Comparison of ENCODE assay signal across 9 cellular contexts in genomic region chr14:93941293-93941910, GRCh38. TPM values are rescaled to one million over a fixed set of nuclear protein-coding genes. Genes with fewer than 3 reads are reported as not detected.
DNase-seq lines count a peak whose midpoint lies in the region; ATAC-seq lines count a peak whose summit lies in the region.
"Had no signal": no experiment of that assay in that cellular context is flagged by ENCODE, and none has a peak within 500 bp of the region (broad histone marks: within the 10 kb centered on the region; RNA-seq: fewer than 3 reads in every experiment).

No MANE protein-coding gene starts in this region.

- H3K36me3 Mint-ChIP-seq in activated naive CD8-positive, alpha-beta T cell treated with anti-CD3 and anti-CD28 coated beads, Interleukin-2, amount 10 ng/mL, durations not matched to agents 7 days and 5 days = peaks cover 9% of the 10 kb centered on the region
- peaks cover 7% of the 10 kb centered on the region for H3K36me3 Mint-ChIP-seq in activated CD4-positive, alpha-beta T cell treated with anti-CD3 and anti-CD28 coated beads for 36 hours (ENCODE audit: low read depth)

- H3K9me3 ChIP-seq in mesenchymal stem cell (ENCODE audit: control insufficient read depth, low read length) = no peaks in the 10 kb centered on the region
- H3K9me3 ChIP-seq: lower lobe of right lung had no signal

- no peak for ATAC-seq in activated naive CD8-positive, alpha-beta T cell treated with anti-CD3 and anti-CD28 coated beads, Interleukin-2, amount 10 ng/mL, durations not matched to agents 7 days and 5 days (ENCODE audit: low read depth)
- ATAC-seq in GM21528 (IDR thresholded peaks at IDR 0.05; ENCODE audit: low FRiP score, unreplicated experiment) = no peak
- no peak for ATAC-seq in GM18861 (IDR thresholded peaks at IDR 0.05; ENCODE audit: unreplicated experiment)
- no peak for ATAC-seq in activated CD4-positive, alpha-beta T cell treated with anti-CD3 and anti-CD28 coated beads for 36 hours
- ATAC-seq in GM21737 (IDR thresholded peaks at IDR 0.05; ENCODE audit: unreplicated experiment) = no peak
- ATAC-seq: lower lobe of right lung had no signal

- H3K4me3 Mint-ChIP-seq in activated naive CD8-positive, alpha-beta T cell treated with anti-CD3 and anti-CD28 coated beads, Interleukin-2, amount 10 ng/mL, durations not matched to agents 7 days and 5 days = no peak overlapping the region
- no peak overlapping the region for H3K4me3 Mint-ChIP-seq in activated CD4-positive, alpha-beta T cell treated with anti-CD3 and anti-CD28 coated beads for 36 hours

- no peak overlapping the region for H3K4ac ChIP-seq in mesenchymal stem cell (ENCODE audit: low read depth in 1 of 2, low read length in 2 of 2)

- H3K4me1 ChIP-seq in mesenchymal stem cell (ENCODE audit: control insufficient read depth, insufficient read depth, low read depth, low read length) = peaks cover 50% of the 10 kb centered on the region

- no peak overlapping the region for H3K23ac ChIP-seq in mesenchymal stem cell (ENCODE audit: low read length in 2 of 2)

- H2BK120ac ChIP-seq in mesenchymal stem cell (ENCODE audit: low read depth, low read length) = no peak overlapping the region

- POLR2A ChIA-PET in activated naive CD8-positive, alpha-beta T cell treated with anti-CD3 and anti-CD28 coated beads, Interleukin-2, amount 10 ng/mL, durations not matched to agents 7 days and 5 days (lab: Charles Lee) = interaction anchor here (2.3 to 3.1 kb wide), 3 partner anchors 19 to 59 kb away, joined by 12 to 54 read pairs (median 15); no protein-coding TSS in a partner anchor
- POLR2A ChIA-PET in activated CD4-positive, alpha-beta T cell treated with anti-CD3 and anti-CD28 coated beads for 36 hours (lab: Charles Lee) = no interaction called here

- H3K4me1 Mint-ChIP-seq in activated naive CD8-positive, alpha-beta T cell treated with anti-CD3 and anti-CD28 coated beads, Interleukin-2, amount 10 ng/mL, durations not matched to agents 7 days and 5 days = peaks cover 8% of the 10 kb centered on the region
- peaks cover 14% of the 10 kb centered on the region for H3K4me1 Mint-ChIP-seq in activated CD4-positive, alpha-beta T cell treated with anti-CD3 and anti-CD28 coated beads for 36 hours

- no peaks in the 10 kb centered on the region for H3K9me3 Mint-ChIP-seq in activated naive CD8-positive, alpha-beta T cell treated with anti-CD3 and anti-CD28 coated beads, Interleukin-2, amount 10 ng/mL, durations not matched to agents 7 days and 5 days
- no peaks in the 10 kb centered on the region for H3K9me3 Mint-ChIP-seq in activated CD4-positive, alpha-beta T cell treated with anti-CD3 and anti-CD28 coated beads for 36 hours (ENCODE audit: low read depth)

- 56% methylated on average over 16 of the region's 16 CpGs for WGBS in mesenchymal stem cell

- DNase-seq in DMS153 treated with DMSO at 0.1 percent for 48 hours (lab: John Stamatoyannopoulos, UW; ENCODE audit: unreplicated experiment) (peak; percentile 51), NCI-H146 (lab: John Stamatoyannopoulos, UW) (peak; percentile 91), mesenchymal stem cell (peak; percentile 67)
- DNase-seq in activated naive CD8-positive, alpha-beta T cell treated with anti-CD3 and anti-CD28 coated beads, Interleukin-2, amount 10 ng/mL, durations not matched to agents 7 days and 5 days = no peak
- DNase-seq in activated CD4-positive, alpha-beta T cell treated with anti-CD3 and anti-CD28 coated beads for 36 hours = no peak
- DNase-seq: lower lobe of right lung had no signal

- H2AK5ac ChIP-seq in mesenchymal stem cell (ENCODE audit: low read length, severe bottlenecking) = no peak overlapping the region

- H3K9ac ChIP-seq in mesenchymal stem cell (ENCODE audit: low read length) = no peak overlapping the region

- H2BK5ac ChIP-seq in mesenchymal stem cell (ENCODE audit: low read depth, low read length, poor library complexity, severe bottlenecking) = peak overlapping the region; percentile 84

- peak overlapping the region; percentile 96 for H3K27ac ChIP-seq in mesenchymal stem cell (ENCODE audit: low read length, poor library complexity, severe bottlenecking)
- H3K27ac ChIP-seq: lower lobe of right lung had no signal

- peak overlapping the region; percentile 32 for H3K4me2 ChIP-seq in mesenchymal stem cell (ENCODE audit: low read length, poor library complexity, severe bottlenecking)

- peak overlapping the region; percentile 67 for H3K27ac Mint-ChIP-seq in activated naive CD8-positive, alpha-beta T cell treated with anti-CD3 and anti-CD28 coated beads, Interleukin-2, amount 10 ng/mL, durations not matched to agents 7 days and 5 days
- no peak overlapping the region for H3K27ac Mint-ChIP-seq in activated CD4-positive, alpha-beta T cell treated with anti-CD3 and anti-CD28 coated beads for 36 hours

- CTCF ChIA-PET in activated CD4-positive, alpha-beta T cell treated with anti-CD3 and anti-CD28 coated beads for 36 hours (lab: Charles Lee) = interaction anchor here (0.7 to 14.8 kb wide), 4 partner anchors 17 to 505 kb away, joined by 3 to 349 read pairs (median 92); partner anchors contain the start of genes ASB2 and CCDC197

- H3K14ac ChIP-seq in mesenchymal stem cell (ENCODE audit: low read length in 2 of 2) = no peak overlapping the region

- no peak overlapping the region for H2BK15ac ChIP-seq in mesenchymal stem cell (ENCODE audit: low read depth, poor library complexity, severe bottlenecking)

- H3K27me3 ChIP-seq in mesenchymal stem cell (ENCODE audit: control insufficient read depth in 1 of 2, insufficient read depth in 1 of 2, low read length in 2 of 2) = peaks cover 14 to 34% of the 10 kb centered on the region in 2 experiments

- no peak overlapping the region for H2BK12ac ChIP-seq in mesenchymal stem cell (ENCODE audit: low read length in 2 of 2)

- no peak overlapping the region for H2AFZ ChIP-seq in mesenchymal stem cell (ENCODE audit: low read depth, low read length)

- peaks cover 0 to 3% of the 10 kb centered on the region in 2 experiments for H3K36me3 ChIP-seq in mesenchymal stem cell (ENCODE audit: control insufficient read depth in 1 of 2, insufficient read depth in 2 of 2, low read depth in 1 of 2, low read length in 2 of 2)
- H3K36me3 ChIP-seq: lower lobe of right lung had no signal

- no peak overlapping the region for H4K8ac ChIP-seq in mesenchymal stem cell (ENCODE audit: low read length)

- no peaks in the 10 kb centered on the region for H3K79me1 ChIP-seq in mesenchymal stem cell (replicated peaks; ENCODE audit: low read length, poor library complexity, severe bottlenecking)

- no peak overlapping the region for H4K91ac ChIP-seq in mesenchymal stem cell (ENCODE audit: low read length)

- intact Hi-C loops in activated CD4-positive, alpha-beta T cell treated with anti-CD3 and anti-CD28 coated beads for 36 hours (cut with DNase I, micrococcal nuclease) = no loop called here

- H3K27me3 Mint-ChIP-seq in activated naive CD8-positive, alpha-beta T cell treated with anti-CD3 and anti-CD28 coated beads, Interleukin-2, amount 10 ng/mL, durations not matched to agents 7 days and 5 days = no peaks in the 10 kb centered on the region
- peaks cover 13% of the 10 kb centered on the region for H3K27me3 Mint-ChIP-seq in activated CD4-positive, alpha-beta T cell treated with anti-CD3 and anti-CD28 coated beads for 36 hours

- H3K18ac ChIP-seq in mesenchymal stem cell (ENCODE audit: low read depth in 1 of 2, low read length in 2 of 2) = no peak overlapping the region

- H3K4me3 ChIP-seq in mesenchymal stem cell (ENCODE audit: insufficient read depth in 1 of 2, low read depth in 1 of 2, low read length in 2 of 2) = no peak overlapping the region
- H3K4me3 ChIP-seq: lower lobe of right lung had no signal

RNA-seq across cellular contexts. Expression of gene FAM181A, which starts 14.3 kb away (rescaled TPM):
- total RNA-seq in activated naive CD8-positive, alpha-beta T cell treated with anti-CD3 and anti-CD28 coated beads, Interleukin-2, amount 10 ng/mL, durations not matched to agents 7 days and 5 days = not detected
- polyA plus RNA-seq in mesenchymal stem cell (2013, experiment 1 of 2) = not detected
- polyA plus RNA-seq in mesenchymal stem cell (2013, experiment 2 of 2) = not detected
- not detected for total RNA-seq in activated CD4-positive, alpha-beta T cell treated with anti-CD3 and anti-CD28 coated beads for 36 hours

RNA-seq across cellular contexts. Expression of gene ASB2, which starts 35.0 kb away (rescaled TPM):
- total RNA-seq in activated naive CD8-positive, alpha-beta T cell treated with anti-CD3 and anti-CD28 coated beads, Interleukin-2, amount 10 ng/mL, durations not matched to agents 7 days and 5 days = 10 to 100 TPM; 21.3 to 24.0 TPM
- not detected for polyA plus RNA-seq in mesenchymal stem cell (2013, experiment 1 of 2)
- polyA plus RNA-seq in mesenchymal stem cell (2013, experiment 2 of 2) = not detected
- 10 to 100 TPM; 24.8 to 25.5 TPM for total RNA-seq in activated CD4-positive, alpha-beta T cell treated with anti-CD3 and anti-CD28 coated beads for 36 hours

RNA-seq across cellular contexts. Expression of gene CCDC197, which starts 55.7 kb away (rescaled TPM):
- total RNA-seq in activated naive CD8-positive, alpha-beta T cell treated with anti-CD3 and anti-CD28 coated beads, Interleukin-2, amount 10 ng/mL, durations not matched to agents 7 days and 5 days = under 1 TPM in 1 of 2 experiments, not detected in 1; 0.25 TPM
- polyA plus RNA-seq in mesenchymal stem cell (2013, experiment 1 of 2) = not detected
- polyA plus RNA-seq in mesenchymal stem cell (2013, experiment 2 of 2) = not detected
- total RNA-seq in activated CD4-positive, alpha-beta T cell treated with anti-CD3 and anti-CD28 coated beads for 36 hours = under 1 TPM; 0.34 to 0.53 TPM
- total RNA-seq: lower lobe of right lung had no signal

Comparison
In these comparisons a context has a peak if more than half of its experiments do, and no peak if none do; other contexts are left out.
1. DNase-seq: peak in DMS153 treated with DMSO at 0.1 percent for 48 hours (single experiment), NCI-H146 (single experiment) and mesenchymal stem cell (single experiment); none in activated naive CD8-positive, alpha-beta T cell treated with anti-CD3 and anti-CD28 coated beads, Interleukin-2, amount 10 ng/mL, durations not matched to agents 7 days and 5 days (single experiment) and activated CD4-positive, alpha-beta T cell treated with anti-CD3 and anti-CD28 coated beads for 36 hours (single experiment).